ENCODE assay signal across 10 cellular contexts in genomic region chr18:26429535-26429934, GRCh38.
DNase-seq lines count a peak whose midpoint lies in the region; ATAC-seq and TF ChIP-seq lines count a peak whose summit lies in the region.
"Had no signal": no experiment of that assay in that cellular context is flagged by ENCODE, and none has a peak within 500 bp of the region (broad histone marks: within the 10 kb centered on the region; RNA-seq: fewer than 3 reads in every experiment).

No MANE protein-coding gene starts in this region.

- no peaks in the 10 kb centered on the region for H3K27me3 ChIP-seq in SJCRH30
- H3K27me3 ChIP-seq in upper lobe of right lung, result no peaks in the 10 kb centered on the region

- no peaks in the 10 kb centered on the region for H3K9me3 ChIP-seq in SJCRH30 (replicated peaks)
- no peaks in the 10 kb centered on the region for H3K9me3 ChIP-seq in upper lobe of right lung

- peak; percentile 38 for ATAC-seq in upper lobe of right lung
- no peak for ATAC-seq in GM18870 (IDR thresholded peaks at IDR 0.05; ENCODE audit: unreplicated experiment)
- no peak for ATAC-seq in HG02588 (IDR thresholded peaks at IDR 0.05; ENCODE audit: unreplicated experiment)

- H3K4me3 Mint-ChIP-seq in glutamatergic neuron (ENCODE audit: unreplicated experiment), result no peak overlapping the region

- intact Hi-C loops in upper lobe of right lung (cut with DNase I), result no loop called here

- peak overlapping the region; percentile 82 for H3K27ac Mint-ChIP-seq in glutamatergic neuron (ENCODE audit: unreplicated experiment)

- H3K4me1 ChIP-seq in SJCRH30, result no peaks in the 10 kb centered on the region
- H3K4me1 ChIP-seq in upper lobe of right lung, result no peaks in the 10 kb centered on the region

- no peak for TF ChIP-seq CTCF in glutamatergic neuron (IDR thresholded peaks at IDR 0.05; ENCODE audit: partially characterized antibody, unreplicated experiment)
- no peak for TF ChIP-seq CTCF in upper lobe of right lung (IDR thresholded peaks at IDR 0.05)

- H3K27me3 Mint-ChIP-seq in glutamatergic neuron (ENCODE audit: unreplicated experiment), result no peaks in the 10 kb centered on the region

- H3K27ac ChIP-seq in SJCRH30 (no peak overlapping the region), upper lobe of right lung (no peak overlapping the region)

- H3K36me3 Mint-ChIP-seq in glutamatergic neuron (ENCODE audit: unreplicated experiment), result no peaks in the 10 kb centered on the region

- no peaks in the 10 kb centered on the region for H3K36me3 ChIP-seq in SJCRH30
- no peaks in the 10 kb centered on the region for H3K36me3 ChIP-seq in upper lobe of right lung

- DNase-seq in NCI-H82 (lab: John Stamatoyannopoulos, UW) (peak; percentile 57), NCI-H82 treated with DMSO at 0.1 percent for 48 hours (lab: John Stamatoyannopoulos, UW; ENCODE audit: unreplicated experiment) (no peak), SJCRH30 (peak; percentile 17 to 56), glutamatergic neuron (peak; percentile 44), upper lobe of right lung (no peak)
- DNase-seq in activated CD4-positive, alpha-beta T cell treated with anti-CD3 and anti-CD28 coated beads, Interleukin-2, amount 50 U/mL, for 1 hour, result no peak
- DNase-seq: NCI-H1436 treated with DMSO at 0.1 percent for 48 hours; stimulated activated CD4-positive, alpha-beta T cell treated with anti-CD3 and anti-CD28 coated beads, Interleukin-4, amount 100 ng/mL, for 1 hour had no signal

- no peak overlapping the region for H3K4me3 ChIP-seq in SJCRH30
- H3K4me3 ChIP-seq in upper lobe of right lung, result no peak overlapping the region

- peaks cover 7% of the 10 kb centered on the region for H3K9me3 Mint-ChIP-seq in glutamatergic neuron (ENCODE audit: unreplicated experiment)

- peaks cover 6% of the 10 kb centered on the region for H3K4me1 Mint-ChIP-seq in glutamatergic neuron (ENCODE audit: low read depth, unreplicated experiment)

Comparison
In these comparisons a context has a peak if more than half of its experiments do, and no peak if none do; other contexts are left out.
1. DNase-seq: peak in NCI-H82 (single experiment), SJCRH30 (2 of 2) and glutamatergic neuron (single experiment); none in NCI-H82 treated with DMSO at 0.1 percent for 48 hours (single experiment), upper lobe of right lung (single experiment) and activated CD4-positive, alpha-beta T cell treated with anti-CD3 and anti-CD28 coated beads, Interleukin-2, amount 50 U/mL, for 1 hour (single experiment).